9 cellular contexts compared by ENCODE assay signal in genomic region chr21:17745086-17745485, GRCh38.
"Had no signal": no experiment of that assay in that cellular context is flagged by ENCODE, and none has a peak within 500 bp of the region (broad histone marks: within the 10 kb centered on the region; RNA-seq: fewer than 3 reads in every experiment).

No MANE protein-coding gene starts in this region.

- ATAC-seq: GM23338, HCT116 had no signal

- H3K4me3 ChIP-seq: GM23248, GM23338, HAP-1 had no signal

- H3K4me1 Mint-ChIP-seq: GM23338, H9 had no signal

- H2AFZ ChIP-seq: GM23248, GM23338 had no signal

- DNase-seq: GM23248, GOT3, H7, H9, HCEC 1CT, HFFc6 had no signal

- H3K9ac ChIP-seq: GM23248 had no signal

- H3K27ac Mint-ChIP-seq: GM23338, H9, HFFc6 had no signal

- H3K27ac ChIP-seq: GM23248 had no signal

- H3K4me2 ChIP-seq: GM23338 had no signal

- H3K4me3 Mint-ChIP-seq: GM23338, H9, HFFc6 had no signal

- H3K9me3 ChIP-seq: HAP-1 had no signal

- H3K36me3 ChIP-seq: HAP-1 had no signal
